Comparison of ENCODE assay signal across 5 cellular contexts in the genomic region with DNA sequence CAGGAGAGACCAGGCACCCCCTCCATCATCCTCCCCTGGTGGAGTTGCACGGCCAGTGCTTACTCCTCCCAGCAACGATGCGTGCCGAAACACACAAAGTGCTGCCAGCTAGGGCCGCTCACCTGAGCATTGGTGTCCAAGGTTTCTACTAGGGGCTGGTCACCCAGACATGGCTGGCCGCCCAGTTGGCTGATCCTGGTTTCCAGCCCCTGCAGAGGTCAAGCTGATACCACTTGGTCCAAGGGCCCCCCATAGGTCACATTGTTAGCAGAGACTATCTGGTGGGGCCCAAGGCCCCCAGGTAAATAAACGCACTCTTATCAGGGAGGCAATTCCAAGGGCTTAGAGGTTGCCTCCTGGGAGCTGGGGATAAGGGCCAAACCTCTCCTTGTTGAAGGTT.
DNase-seq lines count a peak whose midpoint lies in the region; ATAC-seq, FAIRE-seq and TF ChIP-seq lines count a peak whose summit lies in the region.
"Not testable (repeated sequence)": the region's sequence is repeated elsewhere in the genome, so short reads cannot be mapped to it uniquely, and the experiment has no call there.

No MANE protein-coding gene starts in this region.

- H2BK5ac ChIP-seq in mesendoderm (ENCODE audit: low read length), result not testable (repeated sequence)

- H3K27me3 Mint-ChIP-seq in stimulated activated naive B cell treated with anti-CD40 and anti-IgM and Interleukin-4, amounts not matched to agents 10 μg/mL and 1 μg/mL and 100 μg/mL, for 72 hours, result not testable (repeated sequence)

- intact Hi-C loops in colonic mucosa (cut with DNase I); HepG2 (cut with micrococcal nuclease; ENCODE audit: unreplicated experiment): not testable (repeated sequence)

- not testable (repeated sequence) for H3K36me3 Mint-ChIP-seq in stimulated activated naive B cell treated with anti-CD40 and anti-IgM and Interleukin-4, amounts not matched to agents 10 μg/mL and 1 μg/mL and 100 μg/mL, for 72 hours

- H3K9ac ChIP-seq in colonic mucosa (ENCODE audit: low read depth in 2 of 2, low read length in 2 of 2); HepG2 (ENCODE audit: insufficient read depth, low read depth, low read length); mesendoderm (ENCODE audit: low read length): not testable (repeated sequence)

- ATAC-seq in HepG2, result peak; percentile 9; the same call in 2 of the 3 replicates
- ATAC-seq in stimulated activated naive B cell treated with anti-CD40 and anti-IgM and Interleukin-4, amounts not matched to agents 10 μg/mL and 1 μg/mL and 100 μg/mL, for 72 hours (replicated peaks), result not testable (repeated sequence)

- H3K4me1 Mint-ChIP-seq in stimulated activated naive B cell treated with anti-CD40 and anti-IgM and Interleukin-4, amounts not matched to agents 10 μg/mL and 1 μg/mL and 100 μg/mL, for 72 hours, result peaks cover 35 to 39% of the 10 kb centered on the region in 2 donors

- not testable (repeated sequence) for H4K8ac ChIP-seq in mesendoderm (ENCODE audit: low read depth, low read length)

- H3K18ac ChIP-seq in mesendoderm (ENCODE audit: low read length), result not testable (repeated sequence)

- not testable (repeated sequence) for H2BK120ac ChIP-seq in mesendoderm (ENCODE audit: low read depth, low read length)

- not testable (repeated sequence) for H3K4me2 ChIP-seq in HepG2 (ENCODE audit: low read depth, low read length); mesendoderm (ENCODE audit: low read length)

- H3K79me1 ChIP-seq in mesendoderm (ENCODE audit: low read length), result not testable (repeated sequence)

- H3K56ac ChIP-seq in mesendoderm (ENCODE audit: low read length), result not testable (repeated sequence)

- H2AK5ac ChIP-seq in mesendoderm (ENCODE audit: low read length), result not testable (repeated sequence)

- TF ChIP-seq POLR2A in HepG2 (IDR thresholded peaks at IDR 0.05; ENCODE audit: insufficient read depth in 1 of 2, low read depth in 2 of 2, low read length in 2 of 2), result not testable (repeated sequence)

- in situ Hi-C loops in HepG2 (cut with HindIII; ENCODE audit: extremely low pct_ligation_motif_present, low pct_unique_long_range_greater_than_20kb), result loop anchor here (25.0 kb wide), 1 partner anchor 845 kb away; no protein-coding TSS in a partner anchor

- H3K9me3 ChIP-seq in colonic mucosa; right atrium auricular region; HepG2 (ENCODE audit: low read length): not testable (repeated sequence)

- WGBS in HepG2 (ENCODE audit: low lambda C conversion rate), result 80% methylated on average over 1 of the region's 7 CpGs
- no CpG with 5 or more reads among the region's 7 CpGs for WGBS in mesendoderm (ENCODE audit: extremely low coverage, insufficient coverage, low lambda C conversion rate)

- H3K36me3 ChIP-seq in colonic mucosa; right atrium auricular region; HepG2 (replicated peaks in 1 of 2; ENCODE audit: control insufficient read depth in 1 of 2, insufficient read depth in 2 of 2, low read length in 2 of 2); mesendoderm (ENCODE audit: control insufficient read depth, insufficient read depth, low read length): not testable (repeated sequence)

- H3K23ac ChIP-seq in mesendoderm (ENCODE audit: low read length), result not testable (repeated sequence)

- H3K9me3 Mint-ChIP-seq in stimulated activated naive B cell treated with anti-CD40 and anti-IgM and Interleukin-4, amounts not matched to agents 10 μg/mL and 1 μg/mL and 100 μg/mL, for 72 hours, result not testable (repeated sequence)

- H4K20me1 ChIP-seq in HepG2 (ENCODE audit: insufficient read depth, low read length), result not testable (repeated sequence)

- not testable (repeated sequence) for TF ChIP-seq RAD21 in HepG2 (CRISPR knock-in tag; IDR thresholded peaks at IDR 0.05)

- H3K27ac Mint-ChIP-seq in stimulated activated naive B cell treated with anti-CD40 and anti-IgM and Interleukin-4, amounts not matched to agents 10 μg/mL and 1 μg/mL and 100 μg/mL, for 72 hours, result peak overlapping the region; percentile 72

- H3K4ac ChIP-seq in mesendoderm (ENCODE audit: low read depth, low read length), result not testable (repeated sequence)

- H3K4me1 ChIP-seq in colonic mucosa; mesendoderm (ENCODE audit: control insufficient read depth, low read depth, low read length): not testable (repeated sequence)
- H3K4me1 ChIP-seq in right atrium auricular region (peaks cover 0 to 28% of the 10 kb centered on the region in 2 donors), HepG2 (ENCODE audit: insufficient read depth, low read length) (peaks cover 25% of the 10 kb centered on the region)

- H4K5ac ChIP-seq in mesendoderm (ENCODE audit: low read length), result not testable (repeated sequence)

- not testable (repeated sequence) for H3K79me2 ChIP-seq in HepG2 (ENCODE audit: insufficient read depth, low read length); mesendoderm (ENCODE audit: control insufficient read depth, insufficient read depth, low read length)

- not testable (repeated sequence) for TF ChIP-seq CTCF in colonic mucosa (IDR thresholded peaks at IDR 0.05); right atrium auricular region (IDR thresholded peaks at IDR 0.05); HepG2 (CRISPR knock-in tag; IDR thresholded peaks at IDR 0.05)

- not testable (repeated sequence) for TF ChIP-seq EP300 in HepG2 (IDR thresholded peaks at IDR 0.05; ENCODE audit: low read depth in 2 of 2, low read length in 2 of 2); HepG2 (CRISPR knock-in tag; IDR thresholded peaks at IDR 0.05; ENCODE audit: borderline replicate concordance)

- POLR2A ChIA-PET in HepG2 (lab: Yijun Ruan, JAX), result not testable (repeated sequence)

- DNase-seq in colonic mucosa, result peak; percentile 5
- DNase-seq in right atrium auricular region (ENCODE audit: low spot score), result peak; percentile 36
- not testable (repeated sequence) for DNase-seq in HepG2 (ENCODE audit: low spot score); stimulated activated naive B cell treated with anti-CD40 and anti-IgM and Interleukin-4, amounts not matched to agents 10 μg/mL and 1 μg/mL and 100 μg/mL, for 72 hours
- DNase-seq in mesendoderm, result peak; percentile 17

- not testable (repeated sequence) for H3K4me3 ChIP-seq in colonic mucosa; right atrium auricular region; HepG2 (replicated peaks in 1 of 3; ENCODE audit: insufficient read depth in 1 of 3, low read depth in 2 of 3, low read length in 3 of 3); mesendoderm (ENCODE audit: low read length)

- FAIRE-seq in HepG2 (lab: Jason Lieb, UNC), result not testable (repeated sequence)

- H3K4me3 Mint-ChIP-seq in stimulated activated naive B cell treated with anti-CD40 and anti-IgM and Interleukin-4, amounts not matched to agents 10 μg/mL and 1 μg/mL and 100 μg/mL, for 72 hours, result not testable (repeated sequence)

- CTCF ChIA-PET in HepG2 (lab: Yijun Ruan, JAX; ENCODE audit: low intra/inter-chr PET ratio, low total read pairs), result not testable (repeated sequence)

- H3K27ac ChIP-seq in colonic mucosa; right atrium auricular region; HepG2 (ENCODE audit: extremely low read length, insufficient read depth, low read length); mesendoderm (ENCODE audit: low read depth, low read length): not testable (repeated sequence)

- H2BK15ac ChIP-seq in mesendoderm (replicated peaks; ENCODE audit: low read depth), result not testable (repeated sequence)

- H3K27me3 ChIP-seq in colonic mucosa; right atrium auricular region; HepG2 (ENCODE audit: control insufficient read depth in 1 of 2, insufficient read depth in 2 of 2, low read length in 2 of 2); mesendoderm (ENCODE audit: insufficient read depth, low read length, poor library complexity): not testable (repeated sequence)

- H2AFZ ChIP-seq in HepG2 (ENCODE audit: low read length), result not testable (repeated sequence)

- not testable (repeated sequence) for BruUV-seq in HepG2 (replicated peaks; lab: Mats Ljungman, UMichigan)
